Comparison of ENCODE assay signal across 1 cellular context in genomic region chr16:71421911-71422310, GRCh38.
TF ChIP-seq lines count a peak whose summit lies in the region.

No MANE protein-coding gene starts in this region.

TF ChIP-seq in K562, 482 proteins besides CTCF, POLR2A, EP300 and RAD21 (continued from another document and continues in another):
- TF ChIP-seq RBM25 (IDR thresholded peaks at IDR 0.05; ENCODE audit: low read depth, low read length, severe bottlenecking) (peak; percentile 52), CBFB (CRISPR knock-in tag; IDR thresholded peaks at IDR 0.05) (no peak), ZNF175 (CRISPR knock-in tag; IDR thresholded peaks at IDR 0.05; ENCODE audit: low read depth) (no peak), ZFP30 (CRISPR knock-in tag; IDR thresholded peaks at IDR 0.05; ENCODE audit: borderline replicate concordance) (no peak), NFXL1 (CRISPR knock-in tag; IDR thresholded peaks at IDR 0.05) (no peak), XRCC4 (IDR thresholded peaks at IDR 0.05; ENCODE audit: extremely low read depth, insufficient read depth, insufficient read length) (no peak), USF1 (CRISPR knock-in tag; IDR thresholded peaks at IDR 0.05) (no peak), SLC30A9 (CRISPR knock-in tag; IDR thresholded peaks at IDR 0.05) (no peak), FOXO4 (CRISPR knock-in tag; IDR thresholded peaks at IDR 0.05) (no peak), VEZF1 (CRISPR knock-in tag; IDR thresholded peaks at IDR 0.05) (no peak), YY1 (IDR thresholded peaks at IDR 0.05; ENCODE audit: borderline replicate concordance in 1 of 3, control insufficient read depth in 1 of 3, extremely low read depth in 1 of 3, insufficient read depth in 3 of 3, insufficient read length in 1 of 3, insufficient replicate concordance in 2 of 3, low read depth in 1 of 3, low read length in 2 of 3) (peak in 1 of 3 experiments; percentile 53), ZNF184 (CRISPR knock-in tag; IDR thresholded peaks at IDR 0.05) (no peak), ZNF766 (CRISPR knock-in tag; conservative IDR thresholded peaks at IDR 0.05) (no peak), ZBTB9 (CRISPR knock-in tag; IDR thresholded peaks at IDR 0.05) (no peak), ZNF512 (tag; IDR thresholded peaks at IDR 0.05) (no peak), MAFG (tag; conservative IDR thresholded peaks at IDR 0.05) (no peak), STAT5A (IDR thresholded peaks at IDR 0.05; ENCODE audit: borderline replicate concordance, low read length) (no peak), PTTG1 (tag; IDR thresholded peaks at IDR 0.05; ENCODE audit: low read depth) (no peak), ARNT (IDR thresholded peaks at IDR 0.05) (no peak), NUFIP1 (IDR thresholded peaks at IDR 0.05; ENCODE audit: partially characterized antibody) (no peak), PBX2 (CRISPR knock-in tag; IDR thresholded peaks at IDR 0.05; ENCODE audit: low read depth) (no peak), PBX2 (tag; conservative IDR thresholded peaks at IDR 0.05; ENCODE audit: low read depth) (no peak), SMC3 (conservative IDR thresholded peaks at IDR 0.05; ENCODE audit: insufficient read depth, low read depth, low read length) (0 out of 2 replicates have a peak, but pooled peaks have one; percentile 14), ZBTB26 (CRISPR knock-in tag; IDR thresholded peaks at IDR 0.05) (no peak), ESRRA (IDR thresholded peaks at IDR 0.05; ENCODE audit: borderline replicate concordance, low read depth) (peak; percentile 81; the same call in 1 of the 2 replicates), PML (IDR thresholded peaks at IDR 0.05; ENCODE audit: low read length) (no peak), E2F4 (CRISPR knock-in tag; IDR thresholded peaks at IDR 0.05; ENCODE audit: low read depth) (no peak), IRF2 (CRISPR knock-in tag; IDR thresholded peaks at IDR 0.05) (no peak), CBFA2T3 (IDR thresholded peaks at IDR 0.05) (no peak), TAF15 (IDR thresholded peaks at IDR 0.05; ENCODE audit: low read depth, low read length) (no peak), RCOR1 (IDR thresholded peaks at IDR 0.05; ENCODE audit: borderline replicate concordance in 1 of 2, low read depth in 2 of 2, low read length in 2 of 2) (0 out of 4 replicates have a peak, but pooled peaks of 1 of the 2 experiments have one; percentile 49), ZNF280A (IDR thresholded peaks at IDR 0.05; ENCODE audit: low read depth, partially characterized antibody) (no peak), KDM1A (IDR thresholded peaks at IDR 0.05) (peak; percentile 42 to 54; a peak in 3 of 4 replicates), HOMEZ (CRISPR knock-in tag; IDR thresholded peaks at IDR 0.05) (no peak), CEBPB (tag; IDR thresholded peaks at IDR 0.05) (no peak), CREM (IDR thresholded peaks at IDR 0.05; ENCODE audit: low read depth) (peak; percentile 36; the same call in 1 of the 2 replicates), KAT7 (CRISPR knock-in tag; IDR thresholded peaks at IDR 0.05; ENCODE audit: borderline replicate concordance) (no peak), GTF3C2 (IDR thresholded peaks at IDR 0.05; ENCODE audit: borderline replicate concordance, extremely low read depth, insufficient read length) (no peak), GATA2 (CRISPR knock-in tag; IDR thresholded peaks at IDR 0.05) (no peak), STAG1 (CRISPR knock-in tag; IDR thresholded peaks at IDR 0.05; ENCODE audit: borderline replicate concordance) (peak; percentile 46; the same call in 1 of the 2 replicates), ZFP36 (IDR thresholded peaks at IDR 0.05; ENCODE audit: low read depth, low read length, partially characterized antibody) (peak; percentile 51), SAFB2 (IDR thresholded peaks at IDR 0.05; ENCODE audit: borderline replicate concordance, low read depth, low read length, severe bottlenecking) (no peak), NR2C1 (IDR thresholded peaks at IDR 0.05) (no peak), NR2C1 (tag; IDR thresholded peaks at IDR 0.05) (no peak), CREB3 (tag; conservative IDR thresholded peaks at IDR 0.05; ENCODE audit: low read depth) (no peak)
